1 cellular context compared by ENCODE assay signal in the genomic region with DNA sequence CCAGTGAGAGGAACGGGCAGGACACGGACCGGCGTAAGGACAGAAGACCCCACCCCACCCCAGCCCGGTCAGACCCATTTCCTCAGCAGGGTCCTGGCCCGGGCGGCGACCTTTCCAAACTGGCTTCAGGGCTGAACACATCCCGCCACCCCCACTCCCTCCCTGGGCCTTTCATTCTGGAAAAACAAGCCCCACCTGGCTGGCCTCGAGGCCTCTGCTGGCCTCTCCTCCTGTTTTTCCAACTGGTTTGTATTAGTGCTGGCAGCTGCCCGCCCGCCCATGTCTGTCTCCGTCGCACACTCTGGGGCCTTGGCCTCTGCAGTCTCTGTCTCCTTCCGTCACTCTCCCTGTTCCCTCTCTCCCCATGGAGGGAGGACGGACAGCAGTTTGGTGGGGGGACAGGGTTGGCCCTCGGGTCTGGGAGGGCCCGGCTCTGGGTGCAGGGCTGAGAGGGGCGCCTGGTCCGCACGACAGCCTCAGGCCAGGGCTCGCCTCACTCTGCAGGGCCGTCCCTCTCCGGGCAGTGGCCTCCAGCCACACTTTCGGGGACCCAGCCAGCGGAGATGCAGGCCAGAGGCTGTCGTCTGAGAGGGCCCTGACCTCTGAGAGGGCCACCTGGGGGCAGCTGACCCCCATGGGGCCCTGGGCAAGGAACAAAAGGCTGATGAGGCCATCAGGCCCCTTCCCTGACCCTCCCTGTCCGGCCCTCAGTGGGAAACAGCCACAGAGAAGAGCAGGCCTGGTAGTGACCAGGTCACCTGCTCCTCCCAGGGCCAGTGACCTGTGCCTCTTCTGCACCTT.
TF ChIP-seq lines count a peak whose summit lies in the region.

No MANE protein-coding gene starts in this region.

TF ChIP-seq in HepG2, 621 proteins besides CTCF, POLR2A, EP300 and RAD21 (continued from another document and continues in another):
- TF ChIP-seq, protein P1, sequence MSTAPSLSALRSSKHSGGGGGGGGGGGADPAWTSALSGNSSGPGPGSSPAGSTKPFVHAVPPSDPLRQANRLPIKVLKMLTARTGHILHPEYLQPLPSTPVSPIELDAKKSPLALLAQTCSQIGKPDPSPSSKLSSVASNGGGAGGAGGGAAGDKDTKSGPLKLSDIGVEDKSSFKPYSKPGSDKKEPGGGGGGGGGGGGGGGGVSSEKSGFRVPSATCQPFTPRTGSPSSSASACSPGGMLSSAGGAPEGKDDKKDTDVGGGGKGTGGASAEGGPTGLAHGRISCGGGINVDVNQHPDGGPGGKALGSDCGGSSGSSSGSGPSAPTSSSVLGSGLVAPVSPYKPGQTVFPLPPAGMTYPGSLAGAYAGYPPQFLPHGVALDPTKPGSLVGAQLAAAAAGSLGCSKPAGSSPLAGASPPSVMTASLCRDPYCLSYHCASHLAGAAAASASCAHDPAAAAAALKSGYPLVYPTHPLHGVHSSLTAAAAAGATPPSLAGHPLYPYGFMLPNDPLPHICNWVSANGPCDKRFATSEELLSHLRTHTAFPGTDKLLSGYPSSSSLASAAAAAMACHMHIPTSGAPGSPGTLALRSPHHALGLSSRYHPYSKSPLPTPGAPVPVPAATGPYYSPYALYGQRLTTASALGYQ (CRISPR knock-in tag; IDR thresholded peaks at IDR 0.05) = peak; percentile 77; the same call in 1 of the 2 replicates
- peak; percentile 59; the same call in 1 of the 2 replicates for TF ChIP-seq ZBTB38 (CRISPR knock-in tag; IDR thresholded peaks at IDR 0.05)
- peak; percentile 70 for TF ChIP-seq MED1 (CRISPR knock-in tag; IDR thresholded peaks at IDR 0.05)
- TF ChIP-seq, protein P2, sequence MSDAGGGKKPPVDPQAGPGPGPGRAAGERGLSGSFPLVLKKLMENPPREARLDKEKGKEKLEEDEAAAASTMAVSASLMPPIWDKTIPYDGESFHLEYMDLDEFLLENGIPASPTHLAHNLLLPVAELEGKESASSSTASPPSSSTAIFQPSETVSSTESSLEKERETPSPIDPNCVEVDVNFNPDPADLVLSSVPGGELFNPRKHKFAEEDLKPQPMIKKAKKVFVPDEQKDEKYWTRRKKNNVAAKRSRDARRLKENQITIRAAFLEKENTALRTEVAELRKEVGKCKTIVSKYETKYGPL (CRISPR knock-in tag; IDR thresholded peaks at IDR 0.05) = no peak
- TF ChIP-seq, protein P3, sequence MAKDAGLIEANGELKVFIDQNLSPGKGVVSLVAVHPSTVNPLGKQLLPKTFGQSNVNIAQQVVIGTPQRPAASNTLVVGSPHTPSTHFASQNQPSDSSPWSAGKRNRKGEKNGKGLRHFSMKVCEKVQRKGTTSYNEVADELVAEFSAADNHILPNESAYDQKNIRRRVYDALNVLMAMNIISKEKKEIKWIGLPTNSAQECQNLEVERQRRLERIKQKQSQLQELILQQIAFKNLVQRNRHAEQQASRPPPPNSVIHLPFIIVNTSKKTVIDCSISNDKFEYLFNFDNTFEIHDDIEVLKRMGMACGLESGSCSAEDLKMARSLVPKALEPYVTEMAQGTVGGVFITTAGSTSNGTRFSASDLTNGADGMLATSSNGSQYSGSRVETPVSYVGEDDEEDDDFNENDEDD (CRISPR knock-in tag; IDR thresholded peaks at IDR 0.05; ENCODE audit: borderline replicate concordance) = no peak
- TF ChIP-seq TOPORS (CRISPR knock-in tag; IDR thresholded peaks at IDR 0.05) = peak; percentile 55; the same call in 1 of the 2 replicates
- peak; percentile 73 for TF ChIP-seq HNF4A (CRISPR knock-in tag; IDR thresholded peaks at IDR 0.05)
- no peak for TF ChIP-seq ZNF10 (CRISPR knock-in tag; IDR thresholded peaks at IDR 0.05; ENCODE audit: borderline replicate concordance, low read depth)
- TF ChIP-seq XBP1 (CRISPR knock-in tag; IDR thresholded peaks at IDR 0.05) = no peak
- TF ChIP-seq CENPX (CRISPR knock-in tag; IDR thresholded peaks at IDR 0.05) = no peak
- 0 out of 2 replicates have a peak, but pooled peaks have one; percentile 35 for TF ChIP-seq ZNF367 (CRISPR knock-in tag; IDR thresholded peaks at IDR 0.05; ENCODE audit: borderline replicate concordance)
- TF ChIP-seq ONECUT2 (CRISPR knock-in tag; IDR thresholded peaks at IDR 0.05) = no peak
- peak; percentile 91 for TF ChIP-seq SOX5 (CRISPR knock-in tag; IDR thresholded peaks at IDR 0.05; ENCODE audit: borderline replicate concordance)
- peak; percentile 57; the same call in 1 of the 2 replicates for TF ChIP-seq FOXO1 (CRISPR knock-in tag; IDR thresholded peaks at IDR 0.05)
- TF ChIP-seq BORCS8-MEF2B (CRISPR knock-in tag; IDR thresholded peaks at IDR 0.05) = peak; percentile 55
- TF ChIP-seq NFE2L1 (CRISPR knock-in tag; IDR thresholded peaks at IDR 0.05; ENCODE audit: borderline replicate concordance) = peak; percentile 21; the same call in 1 of the 2 replicates
- 0 out of 2 replicates have a peak, but pooled peaks have one; percentile 45 for TF ChIP-seq ZSCAN20 (CRISPR knock-in tag; IDR thresholded peaks at IDR 0.05; ENCODE audit: borderline replicate concordance)
- peak; percentile 70 for TF ChIP-seq PHF8 (CRISPR knock-in tag; IDR thresholded peaks at IDR 0.05)
- TF ChIP-seq, protein P4, sequence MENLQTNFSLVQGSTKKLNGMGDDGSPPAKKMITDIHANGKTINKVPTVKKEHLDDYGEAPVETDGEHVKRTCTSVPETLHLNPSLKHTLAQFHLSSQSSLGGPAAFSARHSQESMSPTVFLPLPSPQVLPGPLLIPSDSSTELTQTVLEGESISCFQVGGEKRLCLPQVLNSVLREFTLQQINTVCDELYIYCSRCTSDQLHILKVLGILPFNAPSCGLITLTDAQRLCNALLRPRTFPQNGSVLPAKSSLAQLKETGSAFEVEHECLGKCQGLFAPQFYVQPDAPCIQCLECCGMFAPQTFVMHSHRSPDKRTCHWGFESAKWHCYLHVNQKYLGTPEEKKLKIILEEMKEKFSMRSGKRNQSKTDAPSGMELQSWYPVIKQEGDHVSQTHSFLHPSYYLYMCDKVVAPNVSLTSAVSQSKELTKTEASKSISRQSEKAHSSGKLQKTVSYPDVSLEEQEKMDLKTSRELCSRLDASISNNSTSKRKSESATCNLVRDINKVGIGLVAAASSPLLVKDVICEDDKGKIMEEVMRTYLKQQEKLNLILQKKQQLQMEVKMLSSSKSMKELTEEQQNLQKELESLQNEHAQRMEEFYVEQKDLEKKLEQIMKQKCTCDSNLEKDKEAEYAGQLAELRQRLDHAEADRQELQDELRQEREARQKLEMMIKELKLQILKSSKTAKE (CRISPR knock-in tag; IDR thresholded peaks at IDR 0.05; ENCODE audit: borderline replicate concordance) = peak; percentile 69
- TF ChIP-seq ZNF547 (CRISPR knock-in tag; IDR thresholded peaks at IDR 0.05) = peak; percentile 49; the same call in 1 of the 2 replicates
- peak; percentile 92 for TF ChIP-seq SNAPC2 (CRISPR knock-in tag; IDR thresholded peaks at IDR 0.05)
- TF ChIP-seq PHB2 (IDR thresholded peaks at IDR 0.05; ENCODE audit: partially characterized antibody) = no peak
- peak; percentile 50; the same call in 1 of the 2 replicates for TF ChIP-seq SATB2 (CRISPR knock-in tag; IDR thresholded peaks at IDR 0.05)
- TF ChIP-seq, protein P5, sequence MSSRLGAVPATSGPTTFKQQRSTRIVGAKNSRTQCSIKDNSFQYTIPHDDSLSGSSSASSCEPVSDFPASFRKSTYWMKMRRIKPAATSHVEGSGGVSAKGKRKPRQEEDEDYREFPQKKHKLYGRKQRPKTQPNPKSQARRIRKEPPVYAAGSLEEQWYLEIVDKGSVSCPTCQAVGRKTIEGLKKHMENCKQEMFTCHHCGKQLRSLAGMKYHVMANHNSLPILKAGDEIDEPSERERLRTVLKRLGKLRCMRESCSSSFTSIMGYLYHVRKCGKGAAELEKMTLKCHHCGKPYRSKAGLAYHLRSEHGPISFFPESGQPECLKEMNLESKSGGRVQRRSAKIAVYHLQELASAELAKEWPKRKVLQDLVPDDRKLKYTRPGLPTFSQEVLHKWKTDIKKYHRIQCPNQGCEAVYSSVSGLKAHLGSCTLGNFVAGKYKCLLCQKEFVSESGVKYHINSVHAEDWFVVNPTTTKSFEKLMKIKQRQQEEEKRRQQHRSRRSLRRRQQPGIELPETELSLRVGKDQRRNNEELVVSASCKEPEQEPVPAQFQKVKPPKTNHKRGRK (CRISPR knock-in tag; IDR thresholded peaks at IDR 0.05) = no peak
- peak; percentile 47; the same call in 1 of the 2 replicates for TF ChIP-seq FOXJ3 (CRISPR knock-in tag; IDR thresholded peaks at IDR 0.05; ENCODE audit: borderline replicate concordance)
- TF ChIP-seq ZSCAN31 (CRISPR knock-in tag; IDR thresholded peaks at IDR 0.05; ENCODE audit: low read depth) = peak; percentile 35; the same call in 1 of the 2 replicates
- TF ChIP-seq SSRP1 (CRISPR knock-in tag; IDR thresholded peaks at IDR 0.05) = no peak
- TF ChIP-seq RBFOX2 (IDR thresholded peaks at IDR 0.05; ENCODE audit: low read depth, low read length) = peak; percentile 82
- TF ChIP-seq, protein P6, sequence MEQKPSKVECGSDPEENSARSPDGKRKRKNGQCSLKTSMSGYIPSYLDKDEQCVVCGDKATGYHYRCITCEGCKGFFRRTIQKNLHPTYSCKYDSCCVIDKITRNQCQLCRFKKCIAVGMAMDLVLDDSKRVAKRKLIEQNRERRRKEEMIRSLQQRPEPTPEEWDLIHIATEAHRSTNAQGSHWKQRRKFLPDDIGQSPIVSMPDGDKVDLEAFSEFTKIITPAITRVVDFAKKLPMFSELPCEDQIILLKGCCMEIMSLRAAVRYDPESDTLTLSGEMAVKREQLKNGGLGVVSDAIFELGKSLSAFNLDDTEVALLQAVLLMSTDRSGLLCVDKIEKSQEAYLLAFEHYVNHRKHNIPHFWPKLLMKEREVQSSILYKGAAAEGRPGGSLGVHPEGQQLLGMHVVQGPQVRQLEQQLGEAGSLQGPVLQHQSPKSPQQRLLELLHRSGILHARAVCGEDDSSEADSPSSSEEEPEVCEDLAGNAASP (CRISPR knock-in tag; IDR thresholded peaks at IDR 0.05; ENCODE audit: borderline replicate concordance) = peak; percentile 89; the same call in 1 of the 2 replicates
- peak; percentile 83 for TF ChIP-seq RARA (CRISPR knock-in tag; IDR thresholded peaks at IDR 0.05)
- 0 out of 2 replicates have a peak, but pooled peaks have one; percentile 14 for TF ChIP-seq RCOR2 (CRISPR knock-in tag; IDR thresholded peaks at IDR 0.05)
- TF ChIP-seq ZNF552 (CRISPR knock-in tag; IDR thresholded peaks at IDR 0.05; ENCODE audit: borderline replicate concordance) = peak; percentile 53; the same call in 1 of the 2 replicates
- 0 out of 2 replicates have a peak, but pooled peaks have one; percentile 63 for TF ChIP-seq ZSCAN25 (CRISPR knock-in tag; IDR thresholded peaks at IDR 0.05)
- peak; percentile 60; the same call in 1 of the 2 replicates for TF ChIP-seq ARNTL (CRISPR knock-in tag; IDR thresholded peaks at IDR 0.05)
- peak; percentile 44; the same call in 1 of the 2 replicates for TF ChIP-seq GABPB1 (CRISPR knock-in tag; IDR thresholded peaks at IDR 0.05)
- peak; percentile 59 for TF ChIP-seq SAP130 (CRISPR knock-in tag; IDR thresholded peaks at IDR 0.05; ENCODE audit: low read depth)
- TF ChIP-seq, protein P7, sequence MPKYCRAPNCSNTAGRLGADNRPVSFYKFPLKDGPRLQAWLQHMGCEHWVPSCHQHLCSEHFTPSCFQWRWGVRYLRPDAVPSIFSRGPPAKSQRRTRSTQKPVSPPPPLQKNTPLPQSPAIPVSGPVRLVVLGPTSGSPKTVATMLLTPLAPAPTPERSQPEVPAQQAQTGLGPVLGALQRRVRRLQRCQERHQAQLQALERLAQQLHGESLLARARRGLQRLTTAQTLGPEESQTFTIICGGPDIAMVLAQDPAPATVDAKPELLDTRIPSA (CRISPR knock-in tag; IDR thresholded peaks at IDR 0.05; ENCODE audit: borderline replicate concordance) = 0 out of 2 replicates have a peak, but pooled peaks have one; percentile 75
- TF ChIP-seq ZNF788 (CRISPR knock-in tag; IDR thresholded peaks at IDR 0.05; ENCODE audit: borderline replicate concordance) = no peak
- TF ChIP-seq ZNF333 (CRISPR knock-in tag; IDR thresholded peaks at IDR 0.05; ENCODE audit: borderline replicate concordance) = peak; percentile 26; the same call in 1 of the 2 replicates
- TF ChIP-seq, protein P8, sequence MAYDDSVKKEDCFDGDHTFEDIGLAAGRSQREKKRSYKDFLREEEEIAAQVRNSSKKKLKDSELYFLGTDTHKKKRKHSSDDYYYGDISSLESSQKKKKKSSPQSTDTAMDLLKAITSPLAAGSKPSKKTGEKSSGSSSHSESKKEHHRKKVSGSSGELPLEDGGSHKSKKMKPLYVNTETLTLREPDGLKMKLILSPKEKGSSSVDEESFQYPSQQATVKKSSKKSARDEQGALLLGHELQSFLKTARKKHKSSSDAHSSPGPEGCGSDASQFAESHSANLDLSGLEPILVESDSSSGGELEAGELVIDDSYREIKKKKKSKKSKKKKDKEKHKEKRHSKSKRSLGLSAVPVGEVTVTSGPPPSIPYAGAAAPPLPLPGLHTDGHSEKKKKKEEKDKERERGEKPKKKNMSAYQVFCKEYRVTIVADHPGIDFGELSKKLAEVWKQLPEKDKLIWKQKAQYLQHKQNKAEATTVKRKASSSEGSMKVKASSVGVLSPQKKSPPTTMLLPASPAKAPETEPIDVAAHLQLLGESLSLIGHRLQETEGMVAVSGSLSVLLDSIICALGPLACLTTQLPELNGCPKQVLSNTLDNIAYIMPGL (CRISPR knock-in tag; IDR thresholded peaks at IDR 0.05; ENCODE audit: borderline replicate concordance in 1 of 2, low read depth in 1 of 2) = peak; percentile 27 to 54
- peak; percentile 76; the same call in 1 of the 2 replicates for TF ChIP-seq SRY (CRISPR knock-in tag; IDR thresholded peaks at IDR 0.05)
- TF ChIP-seq, protein P9, sequence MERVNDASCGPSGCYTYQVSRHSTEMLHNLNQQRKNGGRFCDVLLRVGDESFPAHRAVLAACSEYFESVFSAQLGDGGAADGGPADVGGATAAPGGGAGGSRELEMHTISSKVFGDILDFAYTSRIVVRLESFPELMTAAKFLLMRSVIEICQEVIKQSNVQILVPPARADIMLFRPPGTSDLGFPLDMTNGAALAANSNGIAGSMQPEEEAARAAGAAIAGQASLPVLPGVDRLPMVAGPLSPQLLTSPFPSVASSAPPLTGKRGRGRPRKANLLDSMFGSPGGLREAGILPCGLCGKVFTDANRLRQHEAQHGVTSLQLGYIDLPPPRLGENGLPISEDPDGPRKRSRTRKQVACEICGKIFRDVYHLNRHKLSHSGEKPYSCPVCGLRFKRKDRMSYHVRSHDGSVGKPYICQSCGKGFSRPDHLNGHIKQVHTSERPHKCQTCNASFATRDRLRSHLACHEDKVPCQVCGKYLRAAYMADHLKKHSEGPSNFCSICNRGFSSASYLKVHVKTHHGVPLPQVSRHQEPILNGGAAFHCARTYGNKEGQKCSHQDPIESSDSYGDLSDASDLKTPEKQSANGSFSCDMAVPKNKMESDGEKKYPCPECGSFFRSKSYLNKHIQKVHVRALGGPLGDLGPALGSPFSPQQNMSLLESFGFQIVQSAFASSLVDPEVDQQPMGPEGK (CRISPR knock-in tag; IDR thresholded peaks at IDR 0.05) = peak; percentile 86
- TF ChIP-seq, protein P10, sequence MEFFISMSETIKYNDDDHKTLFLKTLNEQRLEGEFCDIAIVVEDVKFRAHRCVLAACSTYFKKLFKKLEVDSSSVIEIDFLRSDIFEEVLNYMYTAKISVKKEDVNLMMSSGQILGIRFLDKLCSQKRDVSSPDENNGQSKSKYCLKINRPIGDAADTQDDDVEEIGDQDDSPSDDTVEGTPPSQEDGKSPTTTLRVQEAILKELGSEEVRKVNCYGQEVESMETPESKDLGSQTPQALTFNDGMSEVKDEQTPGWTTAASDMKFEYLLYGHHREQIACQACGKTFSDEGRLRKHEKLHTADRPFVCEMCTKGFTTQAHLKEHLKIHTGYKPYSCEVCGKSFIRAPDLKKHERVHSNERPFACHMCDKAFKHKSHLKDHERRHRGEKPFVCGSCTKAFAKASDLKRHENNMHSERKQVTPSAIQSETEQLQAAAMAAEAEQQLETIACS (CRISPR knock-in tag; IDR thresholded peaks at IDR 0.05) = 0 out of 2 replicates have a peak, but pooled peaks have one; percentile 13
- 0 out of 2 replicates have a peak, but pooled peaks have one; percentile 68 for TF ChIP-seq IRX3 (CRISPR knock-in tag; IDR thresholded peaks at IDR 0.05; ENCODE audit: borderline replicate concordance, low read depth)
- TF ChIP-seq SALL1 (CRISPR knock-in tag; IDR thresholded peaks at IDR 0.05) = peak; percentile 68; the same call in 1 of the 2 replicates
- TF ChIP-seq ZNF709 (CRISPR knock-in tag; IDR thresholded peaks at IDR 0.05) = peak; percentile 51; the same call in 1 of the 2 replicates
